19 cellular contexts compared by ENCODE assay signal in the genomic region with DNA sequence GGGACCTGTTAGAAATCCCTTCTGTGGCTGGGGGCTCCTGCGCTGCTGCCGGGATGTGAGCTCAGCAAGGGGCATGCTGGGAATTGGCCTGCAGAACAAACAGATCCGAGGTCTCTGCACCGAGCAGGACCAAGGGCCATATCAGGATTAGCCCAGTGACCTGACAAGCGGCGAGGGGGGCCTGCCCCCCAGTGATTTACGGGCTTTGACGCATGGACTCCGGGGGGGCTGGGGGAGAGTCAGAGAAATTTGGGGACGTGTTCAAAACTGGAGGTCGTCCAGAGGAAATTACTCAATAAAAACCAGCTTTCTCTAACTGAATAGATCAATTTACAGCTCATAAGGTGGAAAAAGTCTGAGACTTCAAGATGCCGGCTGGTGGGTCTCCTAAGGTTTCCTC.
DNase-seq lines count a peak whose midpoint lies in the region; ATAC-seq and TF ChIP-seq lines count a peak whose summit lies in the region.
"Had no signal": no experiment of that assay in that cellular context is flagged by ENCODE, and none has a peak within 500 bp of the region (broad histone marks: within the 10 kb centered on the region; RNA-seq: fewer than 3 reads in every experiment).

No MANE protein-coding gene starts in this region.

- H3K27me3 ChIP-seq in right cardiac atrium (ENCODE audit: control insufficient read depth, insufficient read depth) (no peaks in the 10 kb centered on the region), left ventricle myocardium inferior (ENCODE audit: low read depth) (peaks cover 7% of the 10 kb centered on the region), aorta (ENCODE audit: control insufficient read depth in 1 of 2, insufficient read depth in 2 of 2, low read length in 1 of 2) (no peaks in the 10 kb centered on the region)
- no peaks in the 10 kb centered on the region for H3K27me3 ChIP-seq in effector memory CD4-positive, alpha-beta T cell (replicated peaks; ENCODE audit: control insufficient read depth, insufficient read depth, low read length, poor library complexity, severe bottlenecking)
- H3K27me3 ChIP-seq: heart left ventricle had no signal

- no peaks in the 10 kb centered on the region for H3K36me3 ChIP-seq in left ventricle myocardium inferior
- no peaks in the 10 kb centered on the region for H3K36me3 ChIP-seq in aorta (ENCODE audit: control insufficient read depth in 1 of 2, insufficient read depth in 2 of 2, low read length in 1 of 2)
- H3K36me3 ChIP-seq in effector memory CD4-positive, alpha-beta T cell (ENCODE audit: control insufficient read depth, insufficient read depth, low read length), result no peaks in the 10 kb centered on the region
- H3K36me3 ChIP-seq: heart left ventricle, prostate gland had no signal

- H3K4me3 Mint-ChIP-seq in progenitor cell of endocrine pancreas (ENCODE audit: low read depth), result no peak overlapping the region
- H3K4me3 Mint-ChIP-seq: H9 had no signal

- H3K9me3 Mint-ChIP-seq in progenitor cell of endocrine pancreas (ENCODE audit: low read depth), result no peaks in the 10 kb centered on the region
- H3K9me3 Mint-ChIP-seq: H9 had no signal

- DNase-seq in right cardiac atrium, result peak; percentile 74 to 83 (median 78)
- no peak for DNase-seq in left ventricle myocardium inferior
- DNase-seq in left lobe of liver (ENCODE audit: low spot score), result no peak
- DNase-seq in progenitor cell of endocrine pancreas (ENCODE audit: low spot score, unreplicated experiment), result no peak
- peak in 1 of 2 donors; percentile 77 for DNase-seq in aorta
- no peak for DNase-seq in effector memory CD4-positive, alpha-beta T cell
- no peak for DNase-seq in activated CD4-positive, alpha-beta T cell treated with anti-CD3 and anti-CD28 coated beads, Interleukin-2, amount 50 U/mL, for 48 hours
- no peak for DNase-seq in DMS53 (lab: John Stamatoyannopoulos, UW)
- DNase-seq: activated CD4-positive, alpha-beta T cell treated with anti-CD3 and anti-CD28 coated beads for 4 hours; activated CD8-positive, alpha-beta memory T cell treated with anti-CD3 and anti-CD28 coated beads, Interleukin-2, amount 50 U/mL, for 4 hours; H9; NCI-H1092; NCI-H524 treated with DMSO at 0.1 percent for 48 hours; stimulated activated naive CD4-positive, alpha-beta T cell treated with Interleukin-2 at 50 U/mL for 16 hours; T-helper 9 cell had no signal

- no peaks in the 10 kb centered on the region for H3K27me3 Mint-ChIP-seq in progenitor cell of endocrine pancreas

- intact Hi-C loops in right cardiac atrium (cut with DNase I), result no loop called here
- intact Hi-C loops in left ventricle myocardium inferior (cut with micrococcal nuclease), result no loop called here
- intact Hi-C loops in aorta (cut with DNase I), result no loop called here

- H3K36me3 Mint-ChIP-seq in progenitor cell of endocrine pancreas (ENCODE audit: insufficient read depth), result no peaks in the 10 kb centered on the region

- H3K27ac Mint-ChIP-seq in progenitor cell of endocrine pancreas, result peak overlapping the region; percentile 15

- H3K4me3 ChIP-seq in right cardiac atrium (ENCODE audit: low read length) (no peak overlapping the region), left ventricle myocardium inferior (no peak overlapping the region), aorta (ENCODE audit: low read length in 2 of 2) (no peak overlapping the region)
- H3K4me3 ChIP-seq in effector memory CD4-positive, alpha-beta T cell (ENCODE audit: insufficient read depth, low read depth, low read length, poor library complexity, severe bottlenecking), result no peak overlapping the region
- H3K4me3 ChIP-seq: heart left ventricle, prostate gland, SK-N-MC had no signal

- WGBS in right cardiac atrium, result 42% methylated on average over 12 of the region's 12 CpGs
- WGBS in aorta, 2 donors, result 81 to 86% methylated on average over 12 of the region's 12 CpGs

- ATAC-seq in right cardiac atrium (peak; percentile 56 to 74), left lobe of liver (peak; percentile 18), aorta (ENCODE audit: low FRiP score) (peak; percentile 31)
- ATAC-seq: heart left ventricle had no signal

- H3K9me3 ChIP-seq in right cardiac atrium (ENCODE audit: control insufficient read depth, low read length), result no peaks in the 10 kb centered on the region
- H3K9me3 ChIP-seq in left ventricle myocardium inferior (replicated peaks), result no peaks in the 10 kb centered on the region
- H3K9me3 ChIP-seq in aorta (ENCODE audit: control insufficient read depth, low read length), result no peaks in the 10 kb centered on the region
- H3K9me3 ChIP-seq in effector memory CD4-positive, alpha-beta T cell (ENCODE audit: control insufficient read depth, low read length), result no peaks in the 10 kb centered on the region
- H3K9me3 ChIP-seq: prostate gland had no signal

- H3K27ac ChIP-seq in right cardiac atrium (ENCODE audit: low read length), result no peak overlapping the region
- H3K27ac ChIP-seq in left ventricle myocardium inferior (replicated peaks), result no peak overlapping the region
- H3K27ac ChIP-seq in aorta (ENCODE audit: low read depth in 1 of 2, low read length in 2 of 2), result no peak overlapping the region
- H3K27ac ChIP-seq in effector memory CD4-positive, alpha-beta T cell (ENCODE audit: insufficient read depth, low read length, poor library complexity, severe bottlenecking), result no peak overlapping the region
- H3K27ac ChIP-seq: epithelial cell of prostate, heart left ventricle, prostate gland, SK-N-MC had no signal

- H3K4me1 ChIP-seq in right cardiac atrium (ENCODE audit: control insufficient read depth, insufficient read depth, low read length) (peaks cover 2% of the 10 kb centered on the region), left ventricle myocardium inferior (peaks cover 19% of the 10 kb centered on the region), aorta (ENCODE audit: control insufficient read depth in 1 of 2, insufficient read depth in 2 of 2, low read length in 2 of 2) (no peaks in the 10 kb centered on the region)
- H3K4me1 ChIP-seq in effector memory CD4-positive, alpha-beta T cell (ENCODE audit: control insufficient read depth, insufficient read depth, low read length, poor library complexity, severe bottlenecking), result no peaks in the 10 kb centered on the region

- no peak for TF ChIP-seq CTCF in left ventricle myocardium inferior (IDR thresholded peaks at IDR 0.05; ENCODE audit: borderline replicate concordance)
- TF ChIP-seq CTCF in progenitor cell of endocrine pancreas (IDR thresholded peaks at IDR 0.05; ENCODE audit: unreplicated experiment), result no peak

- peaks cover 47% of the 10 kb centered on the region for H3K4me1 Mint-ChIP-seq in progenitor cell of endocrine pancreas (ENCODE audit: low read depth)

Comparison
In these comparisons a context has a peak if more than half of its experiments do, and no peak if none do; other contexts are left out.
1. DNase-seq: peak in right cardiac atrium (3 of 3); none in left ventricle myocardium inferior (single experiment), left lobe of liver (single experiment), progenitor cell of endocrine pancreas (single experiment), effector memory CD4-positive, alpha-beta T cell (0 of 3), activated CD4-positive, alpha-beta T cell treated with anti-CD3 and anti-CD28 coated beads, Interleukin-2, amount 50 U/mL, for 48 hours (0 of 2) and DMS53 (single experiment).
2. Peak in every context shown above with its lines, with median percentiles within 50 percentile points of each other: ATAC-seq.